In genomic region chr7:106283831-106284515, GRCh38 we compare ENCODE assay signal across 1 cellular context.
A peak's percentile ranks its signal among the peaks of the same experiment; 100 is the strongest.
TF ChIP-seq lines count a peak whose summit lies in the region.

No MANE protein-coding gene starts in this region.

TF ChIP-seq in HEK293, 187 proteins besides CTCF, POLR2A, EP300 and RAD21 (continued from another document):
- TF ChIP-seq HIC1 (tag by site-specific recombination; IDR thresholded peaks at IDR 0.05) = 0 out of 2 replicates have a peak, but pooled peaks have one; percentile 33
- no peak for TF ChIP-seq ZNF501 (tag by site-specific recombination; IDR thresholded peaks at IDR 0.05)
- no peak for TF ChIP-seq ZNF530 (tag by site-specific recombination; IDR thresholded peaks at IDR 0.05; ENCODE audit: low read depth)
- no peak for TF ChIP-seq ZNF2 (tag by site-specific recombination; IDR thresholded peaks at IDR 0.05)
- no peak for TF ChIP-seq ZNF677 (tag by site-specific recombination; IDR thresholded peaks at IDR 0.05)
- TF ChIP-seq GLIS1 (tag by site-specific recombination; IDR thresholded peaks at IDR 0.05) = peak; percentile 47
TF ChIP-seq in HEK293: peak in this region for 26.
